In genomic region chr12:49567611-49568441, GRCh38 we compare ENCODE assay signal across 8 cellular contexts. TPM values are rescaled to one million over a fixed set of nuclear protein-coding genes. Genes with fewer than 3 reads are reported as not detected.
A peak's percentile ranks its signal among the peaks of the same experiment; 100 is the strongest.
DNase-seq lines count a peak whose midpoint lies in the region; ATAC-seq and TF ChIP-seq lines count a peak whose summit lies in the region.

TSS of gene MCRS1 (minus strand) at chr12:49568142. CDS start at chr12:49566731, 1,411 bp downstream.

- peak within 1 kb of the TSS; percentile 98 for H3K4me3 ChIP-seq in fibroblast of mammary gland (ENCODE audit: control insufficient read depth, low read depth, low read length)

- H3K4me1 Mint-ChIP-seq in activated T-helper 17 cell treated with anti-CD3 and anti-CD28 coated beads, Interleukin-2, amount 50 U/mL, for 72 hours = peaks cover 29% of the 10 kb centered on the region
- peaks cover 57 to 58% of the 10 kb centered on the region in 2 donors for H3K4me1 Mint-ChIP-seq in natural killer cell

- H3K36me3 Mint-ChIP-seq in activated T-helper 17 cell treated with anti-CD3 and anti-CD28 coated beads, Interleukin-2, amount 50 U/mL, for 72 hours (ENCODE audit: low read depth) = peaks cover 31% of the 10 kb centered on the region
- H3K36me3 Mint-ChIP-seq in natural killer cell = peaks cover under 1% of the 10 kb centered on the region

- no peaks in the 10 kb centered on the region for H3K27me3 Mint-ChIP-seq in activated T-helper 17 cell treated with anti-CD3 and anti-CD28 coated beads, Interleukin-2, amount 50 U/mL, for 72 hours
- H3K27me3 Mint-ChIP-seq in natural killer cell (ENCODE audit: low read depth in 2 of 2) = no peaks in the 10 kb centered on the region

- DNase-seq in DMS79 treated with DMSO at 0.1 percent for 48 hours (lab: John Stamatoyannopoulos, UW) (peak; percentile 85), LHCN-M2 (ENCODE audit: low read depth) (peak; percentile 85), RPMI8226 (peak; percentile 96), fibroblast of mammary gland (ENCODE audit: low read depth) (peak; percentile 90), natural killer cell (peak; percentile 83)
- DNase-seq in stimulated activated naive CD4-positive, alpha-beta T cell treated with Interleukin-2 at 50 U/mL for 16 hours (lab: John Stamatoyannopoulos, UW) = peak; percentile 86

- peak within 1 kb of the TSS; percentile 99 for H3K4me3 Mint-ChIP-seq in activated T-helper 17 cell treated with anti-CD3 and anti-CD28 coated beads, Interleukin-2, amount 50 U/mL, for 72 hours
- H3K4me3 Mint-ChIP-seq in natural killer cell = peak within 1 kb of the TSS; percentile 100

- TF ChIP-seq CTCF in fibroblast of mammary gland (conservative IDR thresholded peaks at IDR 0.05; ENCODE audit: control insufficient read depth, insufficient read depth, low read depth, low read length) (no peak), natural killer cell (IDR thresholded peaks at IDR 0.05) (no peak)

- intact Hi-C loops in natural killer cell (cut with micrococcal nuclease) = no loop called here

- peak within 1 kb of the TSS; percentile 98 for H3K27ac Mint-ChIP-seq in activated T-helper 17 cell treated with anti-CD3 and anti-CD28 coated beads, Interleukin-2, amount 50 U/mL, for 72 hours
- H3K27ac Mint-ChIP-seq in natural killer cell = peak within 1 kb of the TSS; percentile 97 to 99

- H3K9me3 Mint-ChIP-seq in activated T-helper 17 cell treated with anti-CD3 and anti-CD28 coated beads, Interleukin-2, amount 50 U/mL, for 72 hours = no peaks in the 10 kb centered on the region
- no peaks in the 10 kb centered on the region for H3K9me3 Mint-ChIP-seq in natural killer cell

- ATAC-seq in GM21825 (IDR thresholded peaks at IDR 0.05; ENCODE audit: unreplicated experiment) (peak; percentile 83), natural killer cell (peak; percentile 90 to 91 (median 90))
- peak; percentile 97 for ATAC-seq in activated T-helper 17 cell treated with anti-CD3 and anti-CD28 coated beads, Interleukin-2, amount 50 U/mL, for 72 hours (replicated peaks)

RNA-seq across cellular contexts. Expression of gene MCRS1, which starts in this region (rescaled TPM):
- 62.6 and 67.3 TPM in 2 replicates for total RNA-seq in LHCN-M2 (2014; rRNA removed)
- 57.0 TPM for polyA plus RNA-seq in LHCN-M2 (2012)
- 10 to 100 TPM; 31.6 to 54.8 TPM for total RNA-seq in activated T-helper 17 cell treated with anti-CD3 and anti-CD28 coated beads, Interleukin-2, amount 50 U/mL, for 72 hours
- total RNA-seq in natural killer cell = 10 to 100 TPM; 78.4 to 96.5 (median 83.9) TPM

Comparison
In these comparisons a context has a peak if more than half of its experiments do, and no peak if none do; other contexts are left out.
1. Peak in every context shown above with its lines: DNase-seq, ATAC-seq and H3K4me3 ChIP-seq.